Comparison of ENCODE assay signal across 1 cellular context in the genomic region with DNA sequence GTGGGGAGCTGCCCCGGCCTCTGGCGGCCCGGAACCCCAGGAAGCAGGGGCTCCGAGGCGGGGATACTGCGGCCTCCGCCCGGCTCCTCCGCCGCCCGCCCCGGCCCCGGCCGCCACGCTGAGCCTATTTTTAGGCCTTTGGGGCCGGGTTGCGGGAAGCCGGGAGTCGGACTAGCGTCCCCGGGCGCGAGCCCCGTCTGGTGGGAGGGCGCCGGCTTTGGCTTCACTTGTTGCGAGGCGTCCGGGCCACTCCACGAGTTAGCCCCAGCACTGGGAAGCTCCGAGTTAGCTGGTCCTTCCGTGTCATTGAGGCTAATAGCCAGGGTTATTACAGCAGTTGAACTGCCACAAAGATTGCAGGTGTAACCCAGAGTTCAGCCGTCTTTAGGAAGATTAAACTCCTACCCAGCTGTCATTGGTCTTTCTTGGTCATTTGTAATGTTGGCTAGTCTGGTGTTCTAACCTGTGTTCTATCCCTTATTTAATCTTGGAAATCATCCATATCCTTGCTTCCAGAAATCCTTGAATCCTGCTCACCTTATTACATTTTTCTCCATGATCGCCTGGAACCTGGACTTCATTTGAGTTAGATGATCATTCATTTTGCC.
TF ChIP-seq lines count a peak whose summit lies in the region.

No MANE protein-coding gene starts in this region.

TF ChIP-seq in K562, 482 proteins besides CTCF, POLR2A, EP300 and RAD21 (continues in another document):
- TF ChIP-seq, protein P1, sequence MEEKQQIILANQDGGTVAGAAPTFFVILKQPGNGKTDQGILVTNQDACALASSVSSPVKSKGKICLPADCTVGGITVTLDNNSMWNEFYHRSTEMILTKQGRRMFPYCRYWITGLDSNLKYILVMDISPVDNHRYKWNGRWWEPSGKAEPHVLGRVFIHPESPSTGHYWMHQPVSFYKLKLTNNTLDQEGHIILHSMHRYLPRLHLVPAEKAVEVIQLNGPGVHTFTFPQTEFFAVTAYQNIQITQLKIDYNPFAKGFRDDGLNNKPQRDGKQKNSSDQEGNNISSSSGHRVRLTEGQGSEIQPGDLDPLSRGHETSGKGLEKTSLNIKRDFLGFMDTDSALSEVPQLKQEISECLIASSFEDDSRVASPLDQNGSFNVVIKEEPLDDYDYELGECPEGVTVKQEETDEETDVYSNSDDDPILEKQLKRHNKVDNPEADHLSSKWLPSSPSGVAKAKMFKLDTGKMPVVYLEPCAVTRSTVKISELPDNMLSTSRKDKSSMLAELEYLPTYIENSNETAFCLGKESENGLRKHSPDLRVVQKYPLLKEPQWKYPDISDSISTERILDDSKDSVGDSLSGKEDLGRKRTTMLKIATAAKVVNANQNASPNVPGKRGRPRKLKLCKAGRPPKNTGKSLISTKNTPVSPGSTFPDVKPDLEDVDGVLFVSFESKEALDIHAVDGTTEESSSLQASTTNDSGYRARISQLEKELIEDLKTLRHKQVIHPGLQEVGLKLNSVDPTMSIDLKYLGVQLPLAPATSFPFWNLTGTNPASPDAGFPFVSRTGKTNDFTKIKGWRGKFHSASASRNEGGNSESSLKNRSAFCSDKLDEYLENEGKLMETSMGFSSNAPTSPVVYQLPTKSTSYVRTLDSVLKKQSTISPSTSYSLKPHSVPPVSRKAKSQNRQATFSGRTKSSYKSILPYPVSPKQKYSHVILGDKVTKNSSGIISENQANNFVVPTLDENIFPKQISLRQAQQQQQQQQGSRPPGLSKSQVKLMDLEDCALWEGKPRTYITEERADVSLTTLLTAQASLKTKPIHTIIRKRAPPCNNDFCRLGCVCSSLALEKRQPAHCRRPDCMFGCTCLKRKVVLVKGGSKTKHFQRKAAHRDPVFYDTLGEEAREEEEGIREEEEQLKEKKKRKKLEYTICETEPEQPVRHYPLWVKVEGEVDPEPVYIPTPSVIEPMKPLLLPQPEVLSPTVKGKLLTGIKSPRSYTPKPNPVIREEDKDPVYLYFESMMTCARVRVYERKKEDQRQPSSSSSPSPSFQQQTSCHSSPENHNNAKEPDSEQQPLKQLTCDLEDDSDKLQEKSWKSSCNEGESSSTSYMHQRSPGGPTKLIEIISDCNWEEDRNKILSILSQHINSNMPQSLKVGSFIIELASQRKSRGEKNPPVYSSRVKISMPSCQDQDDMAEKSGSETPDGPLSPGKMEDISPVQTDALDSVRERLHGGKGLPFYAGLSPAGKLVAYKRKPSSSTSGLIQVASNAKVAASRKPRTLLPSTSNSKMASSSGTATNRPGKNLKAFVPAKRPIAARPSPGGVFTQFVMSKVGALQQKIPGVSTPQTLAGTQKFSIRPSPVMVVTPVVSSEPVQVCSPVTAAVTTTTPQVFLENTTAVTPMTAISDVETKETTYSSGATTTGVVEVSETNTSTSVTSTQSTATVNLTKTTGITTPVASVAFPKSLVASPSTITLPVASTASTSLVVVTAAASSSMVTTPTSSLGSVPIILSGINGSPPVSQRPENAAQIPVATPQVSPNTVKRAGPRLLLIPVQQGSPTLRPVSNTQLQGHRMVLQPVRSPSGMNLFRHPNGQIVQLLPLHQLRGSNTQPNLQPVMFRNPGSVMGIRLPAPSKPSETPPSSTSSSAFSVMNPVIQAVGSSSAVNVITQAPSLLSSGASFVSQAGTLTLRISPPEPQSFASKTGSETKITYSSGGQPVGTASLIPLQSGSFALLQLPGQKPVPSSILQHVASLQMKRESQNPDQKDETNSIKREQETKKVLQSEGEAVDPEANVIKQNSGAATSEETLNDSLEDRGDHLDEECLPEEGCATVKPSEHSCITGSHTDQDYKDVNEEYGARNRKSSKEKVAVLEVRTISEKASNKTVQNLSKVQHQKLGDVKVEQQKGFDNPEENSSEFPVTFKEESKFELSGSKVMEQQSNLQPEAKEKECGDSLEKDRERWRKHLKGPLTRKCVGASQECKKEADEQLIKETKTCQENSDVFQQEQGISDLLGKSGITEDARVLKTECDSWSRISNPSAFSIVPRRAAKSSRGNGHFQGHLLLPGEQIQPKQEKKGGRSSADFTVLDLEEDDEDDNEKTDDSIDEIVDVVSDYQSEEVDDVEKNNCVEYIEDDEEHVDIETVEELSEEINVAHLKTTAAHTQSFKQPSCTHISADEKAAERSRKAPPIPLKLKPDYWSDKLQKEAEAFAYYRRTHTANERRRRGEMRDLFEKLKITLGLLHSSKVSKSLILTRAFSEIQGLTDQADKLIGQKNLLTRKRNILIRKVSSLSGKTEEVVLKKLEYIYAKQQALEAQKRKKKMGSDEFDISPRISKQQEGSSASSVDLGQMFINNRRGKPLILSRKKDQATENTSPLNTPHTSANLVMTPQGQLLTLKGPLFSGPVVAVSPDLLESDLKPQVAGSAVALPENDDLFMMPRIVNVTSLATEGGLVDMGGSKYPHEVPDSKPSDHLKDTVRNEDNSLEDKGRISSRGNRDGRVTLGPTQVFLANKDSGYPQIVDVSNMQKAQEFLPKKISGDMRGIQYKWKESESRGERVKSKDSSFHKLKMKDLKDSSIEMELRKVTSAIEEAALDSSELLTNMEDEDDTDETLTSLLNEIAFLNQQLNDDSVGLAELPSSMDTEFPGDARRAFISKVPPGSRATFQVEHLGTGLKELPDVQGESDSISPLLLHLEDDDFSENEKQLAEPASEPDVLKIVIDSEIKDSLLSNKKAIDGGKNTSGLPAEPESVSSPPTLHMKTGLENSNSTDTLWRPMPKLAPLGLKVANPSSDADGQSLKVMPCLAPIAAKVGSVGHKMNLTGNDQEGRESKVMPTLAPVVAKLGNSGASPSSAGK (IDR thresholded peaks at IDR 0.05): no peak
- TF ChIP-seq ZNF133 (CRISPR knock-in tag; IDR thresholded peaks at IDR 0.05) (no peak), HMG20B (CRISPR knock-in tag; IDR thresholded peaks at IDR 0.05) (no peak), FOXJ2 (tag; IDR thresholded peaks at IDR 0.05) (no peak), TCF7L2 (IDR thresholded peaks at IDR 0.05; ENCODE audit: low read depth, low read length) (no peak), ZNF77 (CRISPR knock-in tag; IDR thresholded peaks at IDR 0.05) (no peak), GABPA (tag; conservative IDR thresholded peaks at IDR 0.05; ENCODE audit: low read depth) (peak; percentile 21; the same call in 1 of the 2 replicates), ZNF778 (CRISPR knock-in tag; IDR thresholded peaks at IDR 0.05) (no peak), CCNT2 (IDR thresholded peaks at IDR 0.05; ENCODE audit: borderline replicate concordance, extremely low read depth, insufficient read length, low read depth, low read length) (peak; percentile 14), ZFP36 (IDR thresholded peaks at IDR 0.05; ENCODE audit: low read depth, low read length, partially characterized antibody) (no peak), ELF1 (tag; IDR thresholded peaks at IDR 0.05) (no peak), RBM15 (IDR thresholded peaks at IDR 0.05; ENCODE audit: insufficient read depth, low read length) (no peak), NEUROD1 (IDR thresholded peaks at IDR 0.05; ENCODE audit: borderline replicate concordance, low read depth, low read length, partially characterized antibody) (no peak), TCF3 (CRISPR knock-in tag; IDR thresholded peaks at IDR 0.05) (no peak)
- TF ChIP-seq, protein P2, sequence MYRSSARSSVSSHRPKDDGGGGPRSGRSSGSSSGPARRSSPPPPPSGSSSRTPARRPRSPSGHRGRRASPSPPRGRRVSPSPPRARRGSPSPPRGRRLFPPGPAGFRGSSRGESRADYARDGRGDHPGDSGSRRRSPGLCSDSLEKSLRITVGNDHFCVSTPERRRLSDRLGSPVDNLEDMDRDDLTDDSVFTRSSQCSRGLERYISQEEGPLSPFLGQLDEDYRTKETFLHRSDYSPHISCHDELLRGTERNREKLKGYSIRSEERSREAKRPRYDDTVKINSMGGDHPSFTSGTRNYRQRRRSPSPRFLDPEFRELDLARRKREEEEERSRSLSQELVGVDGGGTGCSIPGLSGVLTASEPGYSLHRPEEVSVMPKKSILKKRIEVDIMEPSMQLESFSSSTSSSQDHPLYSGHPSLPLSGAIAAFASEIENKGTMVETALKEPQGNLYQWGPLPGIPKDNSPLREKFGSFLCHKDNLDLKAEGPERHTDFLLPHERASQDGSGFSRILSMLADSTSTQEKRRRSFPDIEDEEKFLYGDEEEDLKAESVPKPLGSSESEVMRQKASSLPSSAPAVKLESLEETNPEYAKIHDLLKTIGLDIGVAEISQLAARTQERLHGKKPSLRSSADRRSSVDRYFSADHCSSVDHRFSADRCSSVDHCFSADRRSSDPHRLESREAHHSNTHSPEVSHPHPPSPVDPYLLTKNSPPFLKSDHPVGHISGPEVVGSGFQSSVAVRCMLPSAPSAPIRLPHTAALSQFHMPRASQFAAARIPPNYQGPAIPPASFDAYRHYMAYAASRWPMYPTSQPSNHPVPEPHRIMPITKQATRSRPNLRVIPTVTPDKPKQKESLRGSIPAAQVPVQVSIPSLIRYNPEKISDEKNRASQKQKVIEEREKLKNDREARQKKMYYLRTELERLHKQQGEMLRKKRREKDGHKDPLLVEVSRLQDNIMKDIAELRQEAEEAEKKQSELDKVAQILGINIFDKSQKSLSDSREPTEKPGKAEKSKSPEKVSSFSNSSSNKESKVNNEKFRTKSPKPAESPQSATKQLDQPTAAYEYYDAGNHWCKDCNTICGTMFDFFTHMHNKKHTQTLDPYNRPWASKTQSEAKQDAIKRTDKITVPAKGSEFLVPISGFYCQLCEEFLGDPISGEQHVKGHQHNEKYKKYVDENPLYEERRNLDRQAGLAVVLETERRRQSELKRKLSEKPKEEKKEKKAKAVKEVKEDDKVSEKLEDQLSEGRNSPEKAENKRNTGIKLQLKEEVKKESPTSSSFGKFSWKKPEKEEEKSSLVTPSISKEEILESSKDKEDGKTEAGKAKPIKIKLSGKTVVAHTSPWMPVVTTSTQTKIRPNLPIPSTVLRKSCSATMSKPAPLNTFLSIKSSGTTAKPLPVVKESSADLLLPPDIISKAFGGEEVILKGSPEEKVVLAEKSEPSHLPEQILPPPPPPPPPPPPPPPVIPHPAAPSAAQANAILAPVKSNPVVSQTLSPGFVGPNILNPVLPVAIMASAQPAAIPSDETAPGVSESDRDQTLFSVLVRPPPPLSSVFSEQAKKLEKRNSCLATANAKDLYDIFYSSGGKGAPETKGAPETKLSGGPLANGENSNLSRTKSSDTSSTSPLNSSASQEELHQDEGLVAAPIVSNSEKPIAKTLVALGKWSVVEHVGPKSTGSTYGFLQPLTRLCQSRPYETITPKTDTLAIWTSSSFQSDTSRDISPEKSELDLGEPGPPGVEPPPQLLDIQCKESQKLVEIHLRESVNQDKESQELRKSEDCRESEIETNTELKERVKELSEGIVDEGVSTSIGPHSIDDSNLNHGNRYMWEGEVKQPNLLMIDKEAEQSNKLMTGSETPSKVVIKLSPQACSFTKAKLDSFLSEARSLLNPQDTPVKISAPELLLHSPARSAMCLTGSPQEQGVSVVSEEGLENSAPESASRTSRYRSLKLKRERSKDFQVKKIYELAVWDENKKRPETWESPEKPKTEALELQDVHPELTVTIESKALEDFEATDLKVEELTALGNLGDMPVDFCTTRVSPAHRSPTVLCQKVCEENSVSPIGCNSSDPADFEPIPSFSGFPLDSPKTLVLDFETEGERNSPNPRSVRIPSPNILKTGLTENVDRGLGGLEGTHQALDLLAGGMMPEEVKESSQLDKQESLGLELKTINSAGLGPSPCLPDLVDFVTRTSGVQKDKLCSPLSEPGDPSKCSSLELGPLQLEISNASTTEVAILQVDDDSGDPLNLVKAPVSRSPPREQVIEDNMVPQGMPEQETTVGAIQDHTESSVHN (IDR thresholded peaks at IDR 0.05; ENCODE audit: borderline replicate concordance in 1 of 2, low read depth in 1 of 2): no peak
- TF ChIP-seq, protein P3, sequence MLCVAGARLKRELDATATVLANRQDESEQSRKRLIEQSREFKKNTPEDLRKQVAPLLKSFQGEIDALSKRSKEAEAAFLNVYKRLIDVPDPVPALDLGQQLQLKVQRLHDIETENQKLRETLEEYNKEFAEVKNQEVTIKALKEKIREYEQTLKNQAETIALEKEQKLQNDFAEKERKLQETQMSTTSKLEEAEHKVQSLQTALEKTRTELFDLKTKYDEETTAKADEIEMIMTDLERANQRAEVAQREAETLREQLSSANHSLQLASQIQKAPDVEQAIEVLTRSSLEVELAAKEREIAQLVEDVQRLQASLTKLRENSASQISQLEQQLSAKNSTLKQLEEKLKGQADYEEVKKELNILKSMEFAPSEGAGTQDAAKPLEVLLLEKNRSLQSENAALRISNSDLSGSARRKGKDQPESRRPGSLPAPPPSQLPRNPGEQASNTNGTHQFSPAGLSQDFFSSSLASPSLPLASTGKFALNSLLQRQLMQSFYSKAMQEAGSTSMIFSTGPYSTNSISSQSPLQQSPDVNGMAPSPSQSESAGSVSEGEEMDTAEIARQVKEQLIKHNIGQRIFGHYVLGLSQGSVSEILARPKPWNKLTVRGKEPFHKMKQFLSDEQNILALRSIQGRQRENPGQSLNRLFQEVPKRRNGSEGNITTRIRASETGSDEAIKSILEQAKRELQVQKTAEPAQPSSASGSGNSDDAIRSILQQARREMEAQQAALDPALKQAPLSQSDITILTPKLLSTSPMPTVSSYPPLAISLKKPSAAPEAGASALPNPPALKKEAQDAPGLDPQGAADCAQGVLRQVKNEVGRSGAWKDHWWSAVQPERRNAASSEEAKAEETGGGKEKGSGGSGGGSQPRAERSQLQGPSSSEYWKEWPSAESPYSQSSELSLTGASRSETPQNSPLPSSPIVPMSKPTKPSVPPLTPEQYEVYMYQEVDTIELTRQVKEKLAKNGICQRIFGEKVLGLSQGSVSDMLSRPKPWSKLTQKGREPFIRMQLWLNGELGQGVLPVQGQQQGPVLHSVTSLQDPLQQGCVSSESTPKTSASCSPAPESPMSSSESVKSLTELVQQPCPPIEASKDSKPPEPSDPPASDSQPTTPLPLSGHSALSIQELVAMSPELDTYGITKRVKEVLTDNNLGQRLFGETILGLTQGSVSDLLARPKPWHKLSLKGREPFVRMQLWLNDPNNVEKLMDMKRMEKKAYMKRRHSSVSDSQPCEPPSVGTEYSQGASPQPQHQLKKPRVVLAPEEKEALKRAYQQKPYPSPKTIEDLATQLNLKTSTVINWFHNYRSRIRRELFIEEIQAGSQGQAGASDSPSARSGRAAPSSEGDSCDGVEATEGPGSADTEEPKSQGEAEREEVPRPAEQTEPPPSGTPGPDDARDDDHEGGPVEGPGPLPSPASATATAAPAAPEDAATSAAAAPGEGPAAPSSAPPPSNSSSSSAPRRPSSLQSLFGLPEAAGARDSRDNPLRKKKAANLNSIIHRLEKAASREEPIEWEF (CRISPR knock-in tag; IDR thresholded peaks at IDR 0.05): no peak
- TF ChIP-seq, protein P4, sequence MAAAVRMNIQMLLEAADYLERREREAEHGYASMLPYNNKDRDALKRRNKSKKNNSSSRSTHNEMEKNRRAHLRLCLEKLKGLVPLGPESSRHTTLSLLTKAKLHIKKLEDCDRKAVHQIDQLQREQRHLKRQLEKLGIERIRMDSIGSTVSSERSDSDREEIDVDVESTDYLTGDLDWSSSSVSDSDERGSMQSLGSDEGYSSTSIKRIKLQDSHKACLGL (CRISPR knock-in tag; IDR thresholded peaks at IDR 0.05; ENCODE audit: borderline replicate concordance, poor library complexity, severe bottlenecking): no peak
- TF ChIP-seq, protein P5, sequence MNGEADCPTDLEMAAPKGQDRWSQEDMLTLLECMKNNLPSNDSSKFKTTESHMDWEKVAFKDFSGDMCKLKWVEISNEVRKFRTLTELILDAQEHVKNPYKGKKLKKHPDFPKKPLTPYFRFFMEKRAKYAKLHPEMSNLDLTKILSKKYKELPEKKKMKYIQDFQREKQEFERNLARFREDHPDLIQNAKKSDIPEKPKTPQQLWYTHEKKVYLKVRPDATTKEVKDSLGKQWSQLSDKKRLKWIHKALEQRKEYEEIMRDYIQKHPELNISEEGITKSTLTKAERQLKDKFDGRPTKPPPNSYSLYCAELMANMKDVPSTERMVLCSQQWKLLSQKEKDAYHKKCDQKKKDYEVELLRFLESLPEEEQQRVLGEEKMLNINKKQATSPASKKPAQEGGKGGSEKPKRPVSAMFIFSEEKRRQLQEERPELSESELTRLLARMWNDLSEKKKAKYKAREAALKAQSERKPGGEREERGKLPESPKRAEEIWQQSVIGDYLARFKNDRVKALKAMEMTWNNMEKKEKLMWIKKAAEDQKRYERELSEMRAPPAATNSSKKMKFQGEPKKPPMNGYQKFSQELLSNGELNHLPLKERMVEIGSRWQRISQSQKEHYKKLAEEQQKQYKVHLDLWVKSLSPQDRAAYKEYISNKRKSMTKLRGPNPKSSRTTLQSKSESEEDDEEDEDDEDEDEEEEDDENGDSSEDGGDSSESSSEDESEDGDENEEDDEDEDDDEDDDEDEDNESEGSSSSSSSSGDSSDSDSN (IDR thresholded peaks at IDR 0.05; ENCODE audit: borderline replicate concordance in 1 of 2, low read depth in 2 of 2, low read length in 2 of 2): peak; percentile 32 to 74; a peak in 2 of 4 replicates
